Comparison of ENCODE assay signal across 16 cellular contexts in genomic region chr6:147195510-147195909, GRCh38. TPM values are rescaled to one million over a fixed set of nuclear protein-coding genes. Genes with fewer than 3 reads are reported as not detected.
DNase-seq lines count a peak whose midpoint lies in the region; ATAC-seq and TF ChIP-seq lines count a peak whose summit lies in the region.
"Had no signal": no experiment of that assay in that cellular context is flagged by ENCODE, and none has a peak within 500 bp of the region (broad histone marks: within the 10 kb centered on the region; RNA-seq: fewer than 3 reads in every experiment).

No MANE protein-coding gene starts in this region.

- H3K9me2 ChIP-seq in GM23248 (ENCODE audit: insufficient read depth): no peaks in the 10 kb centered on the region

- H3K4me2 ChIP-seq in GM23248 (ENCODE audit: unreplicated experiment): peak overlapping the region; percentile 46

- H3K27ac Mint-ChIP-seq in naive B cell: peak overlapping the region in 3 of 6 donors; percentile 10 to 66 (median 15)
- H3K27ac Mint-ChIP-seq: effector memory CD8-positive, alpha-beta T cell had no signal

- H3K36me3 Mint-ChIP-seq in naive B cell: no peaks in the 10 kb centered on the region

- 97 to 100% methylated on average over 3 of the region's 3 CpGs for WGBS in GM23248 (ENCODE audit: low coverage in 1 of 2, low lambda C conversion rate in 2 of 2, missing lambda C conversion rate in 2 of 2), 2 experiments

- peaks cover 3 to 13% (median 13%) of the 10 kb centered on the region in 3 donors for H3K4me1 Mint-ChIP-seq in naive B cell

- no peaks in the 10 kb centered on the region for H3K36me3 ChIP-seq in GM23248 (ENCODE audit: low read depth)
- no peaks in the 10 kb centered on the region for H3K36me3 ChIP-seq in RWPE2 (ENCODE audit: low read depth)
- H3K36me3 ChIP-seq: cardiac muscle cell had no signal

- no peak overlapping the region for H3K9ac ChIP-seq in GM23248

- no peaks in the 10 kb centered on the region for H3K9me3 ChIP-seq in GM23248 (ENCODE audit: low read depth)
- no peaks in the 10 kb centered on the region for H3K9me3 ChIP-seq in RWPE2 (ENCODE audit: severe bottlenecking)

- TF ChIP-seq CTCF in RWPE2 (IDR thresholded peaks at IDR 0.05; ENCODE audit: poor library complexity, severe bottlenecking): no peak

- no peaks in the 10 kb centered on the region for H3K9me3 Mint-ChIP-seq in naive B cell
- H3K9me3 Mint-ChIP-seq: effector memory CD8-positive, alpha-beta T cell; T-helper 1 cell treated with Interleukin-12 subunit alpha and Interleukin-12 subunit beta and Interleukin-4 antibody, amounts not matched to agents 30 μg/mL and 1 μg/mL, for 36 hours had no signal

- peak overlapping the region in 2 of 8 donors; percentile 11 to 72 for H3K4me3 Mint-ChIP-seq in naive B cell
- H3K4me3 Mint-ChIP-seq: effector memory CD8-positive, alpha-beta T cell; T-helper 1 cell treated with Interleukin-12 subunit alpha and Interleukin-12 subunit beta and Interleukin-4 antibody, amounts not matched to agents 30 μg/mL and 1 μg/mL, for 36 hours had no signal

- H2AFZ ChIP-seq in GM23248: peak overlapping the region; percentile 39; the same call in 1 of the 2 replicates

- peaks cover 23% of the 10 kb centered on the region for H3F3A ChIP-seq in GM23248 (ENCODE audit: insufficient read depth)

- in situ Hi-C loops in GM23248 (cut with MboI): no loop called here

- no peaks in the 10 kb centered on the region for H4K20me1 ChIP-seq in GM23248 (ENCODE audit: insufficient read depth)

- no peak for DNase-seq in GM23248
- DNase-seq in RWPE2 (ENCODE audit: low spot score): no peak
- DNase-seq in naive B cell: no peak
- DNase-seq in stimulated activated CD8-positive, alpha-beta memory T cell treated with anti-CD3 and anti-CD28 coated beads, Interleukin-4, amount 100 ng/mL, for 48 hours: no peak
- no peak for DNase-seq in cerebellar nuclear complex (lab: John Stamatoyannopoulos, UW)
- DNase-seq in GM19240 (ENCODE audit: insufficient read length, low spot score): no peak
- DNase-seq: activated naive CD4-positive, alpha-beta T cell treated with Interleukin-2 at 50 U/mL for 16 hours; effector memory CD8-positive, alpha-beta T cell; left colon; NCI-H2029 treated with DMSO at 0.1 percent for 48 hours; NCI-H748 treated with DMSO at 0.1 percent for 48 hours had no signal

- H3K79me2 ChIP-seq in GM23248 (ENCODE audit: insufficient read depth): no peaks in the 10 kb centered on the region

- ATAC-seq in GM18498 (IDR thresholded peaks at IDR 0.05; ENCODE audit: unreplicated experiment) (peak; percentile 47), RWPE2 (ENCODE audit: low read depth) (no peak), naive B cell (ENCODE audit: low read depth in 2 of 2) (peak; percentile 77), HG02840 (IDR thresholded peaks at IDR 0.05; ENCODE audit: low FRiP score, unreplicated experiment) (no peak)
- ATAC-seq: left colon had no signal

- no peak overlapping the region for H3K4me3 ChIP-seq in GM23248
- no peak overlapping the region for H3K4me3 ChIP-seq in RWPE2 (ENCODE audit: severe bottlenecking)
- H3K4me3 ChIP-seq: cardiac muscle cell had no signal

- H3K4me1 ChIP-seq in GM23248 (ENCODE audit: insufficient read depth) (peaks cover 18% of the 10 kb centered on the region), RWPE2 (ENCODE audit: insufficient read depth, poor library complexity, severe bottlenecking) (peaks cover 6% of the 10 kb centered on the region)

- no peaks in the 10 kb centered on the region for H3K27me3 Mint-ChIP-seq in naive B cell
- H3K27me3 Mint-ChIP-seq: effector memory CD8-positive, alpha-beta T cell had no signal

- H3K27ac ChIP-seq in GM23248: peak overlapping the region; percentile 28
- peak overlapping the region; percentile 27 for H3K27ac ChIP-seq in RWPE2 (ENCODE audit: poor library complexity, severe bottlenecking)
- H3K27ac ChIP-seq: C4-2B, cardiac muscle cell had no signal

- H3K27me3 ChIP-seq in GM23248 (replicated peaks; ENCODE audit: insufficient read depth) (no peaks in the 10 kb centered on the region), RWPE2 (ENCODE audit: insufficient read depth, poor library complexity, severe bottlenecking) (no peaks in the 10 kb centered on the region)

RNA-seq across cellular contexts. Expression of gene STXBP5, which starts 8.7 kb away (rescaled TPM):
- total RNA-seq in GM23248 (2014; rRNA removed; shearing (Covaris generic)): 28.7 and 49.9 TPM in 2 replicates
- polyA plus RNA-seq in GM23248 (2016; fragmentation: Nextera tagmentation; extraction: Ambion mirVana) (4.4 and 4.9 TPM in 2 replicates), naive B cell (ENCODE audit: low read depth in 6 of 6) (1 to 10 TPM; 2.2 to 5.0 (median 2.9) TPM)

Comparison
In these comparisons a context has a peak if more than half of its experiments do, and no peak if none do; other contexts are left out.
1. ATAC-seq: peak in GM18498 (single experiment) and naive B cell (2 of 2); none in RWPE2 (single experiment) and HG02840 (single experiment).